In the genomic region with DNA sequence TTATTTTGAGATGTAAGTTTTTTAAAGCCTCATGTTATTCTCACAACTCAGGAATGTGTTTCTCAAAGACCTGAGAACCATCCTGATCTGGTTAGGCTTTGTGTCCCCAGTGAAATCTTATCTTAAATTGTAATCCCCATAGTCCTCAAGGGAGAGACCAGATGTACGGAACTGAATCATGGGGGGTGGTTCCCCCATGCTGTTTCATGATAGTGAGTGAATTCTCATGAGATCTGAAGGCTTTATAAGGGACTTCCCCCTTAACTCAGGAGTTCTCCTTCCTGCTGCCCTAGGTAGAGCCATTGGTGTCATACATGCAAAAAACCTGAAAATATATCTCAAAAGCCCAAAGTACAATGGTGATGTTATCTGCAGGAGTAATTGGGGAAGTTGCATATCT, we compare ENCODE assay signal across 28 cellular contexts.
A peak's percentile ranks its signal among the peaks of the same experiment; 100 is the strongest.
DNase-seq lines count a peak whose midpoint lies in the region; ATAC-seq and TF ChIP-seq lines count a peak whose summit lies in the region.
"Had no signal": no experiment of that assay in that cellular context is flagged by ENCODE, and none has a peak within 500 bp of the region (broad histone marks: within the 10 kb centered on the region; RNA-seq: fewer than 3 reads in every experiment).

No MANE protein-coding gene starts in this region.

- POLR2A ChIA-PET in GM10248 (lab: Yijun Ruan, JAX), result no interaction called here

- ATAC-seq in GM21515 (IDR thresholded peaks at IDR 0.05; ENCODE audit: unreplicated experiment) (peak; percentile 60), HG03439 (IDR thresholded peaks at IDR 0.05; ENCODE audit: unreplicated experiment) (peak; percentile 61)
- ATAC-seq: gastroesophageal sphincter; left colon; sciatic nerve; stimulated activated effector memory CD8-positive, alpha-beta T cell treated with anti-CD3 and anti-CD28 coated beads, Interleukin-12 subunit alpha, Interleukin-12 subunit beta, amount 100 ng/mL, for 72 hours; WTC11 had no signal

- CTCF ChIA-PET in GM10248 (lab: Yijun Ruan, JAX), result no interaction called here

- TF ChIP-seq CTCF in choroid plexus epithelial cell (conservative IDR thresholded peaks at IDR 0.05; ENCODE audit: low read depth, low read length), result no peak
- TF ChIP-seq CTCF in GM10248 (IDR thresholded peaks at IDR 0.05; ENCODE audit: control extremely low read depth, extremely low read depth, low read depth, missing control alignments), result no peak

- peak; percentile 71 for DNase-seq in choroid plexus epithelial cell (ENCODE audit: low read depth)
- no peak for DNase-seq in COLO829 (ENCODE audit: low spot score)
- no peak for DNase-seq in GM10248 (ENCODE audit: extremely low spot score)
- DNase-seq in T-helper 9 cell, result no peak
- no peak for DNase-seq in NCI-H2227 (lab: John Stamatoyannopoulos, UW; ENCODE audit: unreplicated experiment)
- DNase-seq: activated CD4-positive, alpha-beta T cell treated with anti-CD3 and anti-CD28 coated beads, Interleukin-2, amount 50 U/mL, for 48 hours; activated CD8-positive, alpha-beta memory T cell treated with anti-CD3 and anti-CD28 coated beads, Interleukin-2, amount 50 U/mL, for 48 hours; aorta; CD4-positive, CD25-positive, alpha-beta regulatory T cell; cortex of kidney; hippocampal formation; left colon; NCI-H1105; NCI-H1930; NCI-H524 treated with DMSO at 0.1 percent for 48 hours; NK-92 treated with Interleukin-12 subunit alpha and Interleukin-12 subunit beta, amount 100 ng/mL, for 24 hours; Peyer's patch; SIG-M5; stimulated activated CD4-positive, alpha-beta T cell treated with anti-CD3 and anti-CD28 coated beads, Interleukin-4, amount 100 ng/mL, for 24 hours had no signal

- no peak overlapping the region for H3K4me3 ChIP-seq in choroid plexus epithelial cell (ENCODE audit: low read depth, low read length)
- H3K4me3 ChIP-seq: cardiac muscle cell, esophagus muscularis mucosa, gastroesophageal sphincter, HAP-1, Peyer's patch had no signal
